Comparison of ENCODE assay signal across 9 cellular contexts in the genomic region with DNA sequence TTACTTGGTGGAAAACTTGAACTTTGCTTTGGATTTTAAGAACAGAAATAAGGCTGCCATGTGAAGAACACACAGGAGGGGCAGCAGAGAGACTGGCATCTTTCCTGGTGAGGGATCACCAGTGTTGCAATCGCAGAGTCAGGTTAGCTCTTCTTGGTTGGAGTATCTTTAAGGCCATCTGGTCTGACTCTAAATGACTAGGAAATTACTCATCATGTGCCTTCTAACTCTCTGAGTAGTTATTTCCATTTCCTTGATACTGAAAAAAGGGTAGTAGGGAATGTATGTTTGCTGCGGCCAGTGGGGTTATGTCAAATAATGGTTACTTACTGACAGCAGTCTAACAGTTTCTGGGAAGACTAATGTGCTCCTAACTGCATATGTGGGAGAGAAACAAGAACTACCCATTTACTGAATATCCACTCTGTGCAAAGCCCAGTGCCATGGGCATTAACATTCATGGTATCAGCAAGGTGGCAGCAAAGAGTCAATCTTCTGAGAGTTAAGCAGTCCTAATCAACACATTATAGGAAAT.
DNase-seq lines count a peak whose midpoint lies in the region; ATAC-seq and TF ChIP-seq lines count a peak whose summit lies in the region.
"Had no signal": no experiment of that assay in that cellular context is flagged by ENCODE, and none has a peak within 500 bp of the region (broad histone marks: within the 10 kb centered on the region; RNA-seq: fewer than 3 reads in every experiment).

No MANE protein-coding gene starts in this region.

- H3K4me3 ChIP-seq in fibroblast of lung (replicated peaks in 1 of 4; ENCODE audit: control extremely low read depth in 1 of 4, insufficient read depth in 1 of 4, low read depth in 3 of 4, low read length in 4 of 4) (no peak overlapping the region), lower lobe of right lung (no peak overlapping the region)
- H3K4me3 ChIP-seq: skin epidermis had no signal

- H3K4me2 ChIP-seq in fibroblast of lung (ENCODE audit: extremely low read depth, insufficient read depth, low read length), result no peak overlapping the region

- TF ChIP-seq CTCF in VCaP (conservative IDR thresholded peaks at IDR 0.05) (peak; percentile 71), fibroblast of lung (conservative IDR thresholded peaks at IDR 0.05 in 1 of 2, IDR thresholded peaks at IDR 0.05 in 1 of 2; ENCODE audit: low read depth in 1 of 2, low read length in 2 of 2) (peak; percentile 29 to 43), lower lobe of right lung (IDR thresholded peaks at IDR 0.05) (no peak)

- H3K4me1 ChIP-seq in fibroblast of lung (ENCODE audit: control insufficient read depth, extremely low read depth, insufficient read depth, low read length) (peaks cover 4% of the 10 kb centered on the region), lower lobe of right lung (no peaks in the 10 kb centered on the region)

- H2AFZ ChIP-seq in fibroblast of lung (ENCODE audit: low read length), result no peak overlapping the region

- ATAC-seq in HG02623 (IDR thresholded peaks at IDR 0.05; ENCODE audit: unreplicated experiment) (no peak), lower lobe of right lung (no peak), HG03175 (IDR thresholded peaks at IDR 0.05; ENCODE audit: unreplicated experiment) (no peak)

- H3K9me3 ChIP-seq in fibroblast of lung (ENCODE audit: control insufficient read depth, insufficient read depth, low read depth, low read length) (no peaks in the 10 kb centered on the region), lower lobe of right lung (no peaks in the 10 kb centered on the region)

- intact Hi-C loops in lower lobe of right lung (cut with DNase I), result no loop called here

- peak; percentile 63 for DNase-seq in Daoy (ENCODE audit: low read depth)
- DNase-seq in HS-5 (ENCODE audit: low read depth), result peak; percentile 56
- peak; percentile 77 to 96 for DNase-seq in fibroblast of lung (ENCODE audit: low read depth in 2 of 2)
- DNase-seq in stimulated activated CD4-positive, alpha-beta T cell treated with anti-CD3 and anti-CD28 coated beads, Interleukin-4, amount 100 ng/mL, for 4 hours, result peak; percentile 7 to 62
- no peak for DNase-seq in lower lobe of right lung

- H3K36me3 ChIP-seq in fibroblast of lung (ENCODE audit: control insufficient read depth, insufficient read depth, low read length), result no peaks in the 10 kb centered on the region
- no peaks in the 10 kb centered on the region for H3K36me3 ChIP-seq in lower lobe of right lung

- no peaks in the 10 kb centered on the region for H3K27me3 ChIP-seq in fibroblast of lung (ENCODE audit: control insufficient read depth, insufficient read depth, low read length)
- no peaks in the 10 kb centered on the region for H3K27me3 ChIP-seq in lower lobe of right lung (ENCODE audit: low read depth)

- no peak overlapping the region for H3K27ac ChIP-seq in VCaP
- peak overlapping the region; percentile 23 for H3K27ac ChIP-seq in fibroblast of lung (ENCODE audit: insufficient read depth, low read length)
- no peak overlapping the region for H3K27ac ChIP-seq in lower lobe of right lung

- H4K20me1 ChIP-seq in fibroblast of lung (ENCODE audit: control insufficient read depth, extremely low read depth, insufficient read depth, low read length), result no peaks in the 10 kb centered on the region

- H3K9ac ChIP-seq in fibroblast of lung (ENCODE audit: insufficient read depth, low read length), result no peak overlapping the region

- H3K79me2 ChIP-seq in fibroblast of lung (ENCODE audit: control insufficient read depth, insufficient read depth, low read length), result no peaks in the 10 kb centered on the region
